ENCODE assay signal across 1 cellular context in the genomic region with DNA sequence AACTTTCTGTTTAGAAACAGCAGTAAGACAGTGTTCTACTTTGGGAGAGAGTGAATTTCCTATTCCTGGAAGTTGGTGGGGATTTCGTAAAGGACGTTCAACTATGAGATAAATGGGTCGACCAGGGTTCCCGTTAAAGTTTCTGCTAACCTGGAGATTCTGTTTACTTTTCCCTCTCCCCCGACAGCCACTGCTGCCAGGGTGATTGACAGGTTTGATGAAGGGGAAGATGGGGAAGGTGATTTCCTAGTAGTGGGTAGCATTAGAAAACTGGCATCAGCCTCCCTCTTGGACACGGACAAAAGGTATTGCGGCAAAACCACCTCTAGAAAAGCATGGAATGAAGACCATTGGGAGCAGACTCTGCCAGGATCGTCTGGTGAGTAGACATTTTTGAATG.
TF ChIP-seq lines count a peak whose summit lies in the region.

No MANE protein-coding gene starts in this region.

TF ChIP-seq in endothelial cell of umbilical vein, 7 proteins besides CTCF, POLR2A, EP300 and RAD21:
- TF ChIP-seq POLR2AphosphoS5 (IDR thresholded peaks at IDR 0.05; ENCODE audit: insufficient read depth, low read depth, low read length) (no peak), JUN (IDR thresholded peaks at IDR 0.05; ENCODE audit: borderline replicate concordance, insufficient read depth, insufficient read length, low read depth) (no peak), GATA2 (IDR thresholded peaks at IDR 0.05; ENCODE audit: insufficient read depth, insufficient read length, low read depth, low read length) (no peak), FOS (IDR thresholded peaks at IDR 0.05; ENCODE audit: borderline replicate concordance, insufficient read depth, low read length) (no peak), EZH2 (IDR thresholded peaks at IDR 0.05; ENCODE audit: borderline replicate concordance, low read depth, low read length, severe bottlenecking) (no peak), MYC (IDR thresholded peaks at IDR 0.05; ENCODE audit: low read depth, low read length) (no peak)
- TF ChIP-seq, protein P1, sequence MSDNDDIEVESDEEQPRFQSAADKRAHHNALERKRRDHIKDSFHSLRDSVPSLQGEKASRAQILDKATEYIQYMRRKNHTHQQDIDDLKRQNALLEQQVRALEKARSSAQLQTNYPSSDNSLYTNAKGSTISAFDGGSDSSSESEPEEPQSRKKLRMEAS (IDR thresholded peaks at IDR 0.05; ENCODE audit: insufficient read depth, insufficient read length) = no peak
